Comparison of ENCODE assay signal across 2 cellular contexts in the genomic region with DNA sequence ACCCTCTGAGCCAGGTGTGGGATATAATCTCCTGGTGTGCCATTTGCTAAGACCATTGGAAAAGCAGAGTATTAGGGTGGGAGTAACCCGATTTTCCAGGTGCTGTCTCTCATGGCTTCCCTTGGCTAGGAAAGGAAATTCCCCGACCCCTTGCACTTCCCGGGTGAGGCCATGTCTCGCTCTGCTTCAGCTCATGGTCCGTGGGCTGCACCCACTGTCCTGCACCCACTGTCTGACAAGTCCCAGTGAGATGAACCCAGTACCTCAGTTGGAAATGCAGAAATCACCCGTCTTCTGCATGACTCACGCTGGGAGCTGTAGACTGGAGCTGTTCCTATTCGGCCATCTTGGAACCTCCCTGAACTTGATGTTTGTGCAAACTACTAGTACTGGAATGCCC.
DNase-seq lines count a peak whose midpoint lies in the region; FAIRE-seq lines count a peak whose summit lies in the region.
"Not testable (repeated sequence)": the region's sequence is repeated elsewhere in the genome, so short reads cannot be mapped to it uniquely, and the experiment has no call there.

No MANE protein-coding gene starts in this region.

- peak; percentile 48 for FAIRE-seq in HTR-8/SVneo (lab: Jason Lieb, UNC)

- not testable (repeated sequence) for DNase-seq in HTR-8/SVneo (ENCODE audit: insufficient read length, low spot score)
- peak; percentile 60 for DNase-seq in mesenteric fat pad (ENCODE audit: low spot score)
